Comparison of ENCODE assay signal across 37 cellular contexts in genomic region chr13:21691500-21691899, GRCh38. TPM values are rescaled to one million over a fixed set of nuclear protein-coding genes. Genes with fewer than 3 reads are reported as not detected.
"Had no signal": no experiment of that assay in that cellular context is flagged by ENCODE, and none has a peak within 500 bp of the region (broad histone marks: within the 10 kb centered on the region; RNA-seq: fewer than 3 reads in every experiment).

No MANE protein-coding gene starts in this region.

- H3K4me2 ChIP-seq: KMS-11 had no signal

- DNase-seq: Kasumi-1, MG63, MM.1S, MV-4-11, NCI-H1048, NCI-H1092, NCI-H1092 treated with DMSO at 0.1 percent for 48 hours, NCI-H1105, NCI-H1105 treated with DMSO at 0.1 percent for 48 hours, NCI-H1417, NCI-H1417 treated with DMSO at 0.1 percent for 48 hours, NCI-H1436, NCI-H1436 treated with DMSO at 0.1 percent for 48 hours, NCI-H146, NCI-H1694, NCI-H1694 treated with DMSO at 0.1 percent for 48 hours, NCI-H187, NCI-H187 treated with DMSO at 0.1 percent for 48 hours, NCI-H1930, NCI-H2029, NCI-H2029 treated with DMSO at 0.1 percent for 48 hours, NCI-H2081, NCI-H2081 treated with DMSO at 0.1 percent for 48 hours, NCI-H2107, NCI-H2171, NCI-H2171 treated with DMSO at 0.1 percent for 48 hours, NCI-H2227 treated with DMSO at 0.1 percent for 48 hours, NCI-H226, NCI-H345, NCI-H446, NCI-H446 treated with DMSO at 0.1 percent for 48 hours, NCI-H510A, NCI-H510A treated with DMSO at 0.1 percent for 48 hours had no signal

- H3K9ac ChIP-seq: KMS-11 had no signal

- H3K27ac ChIP-seq: KMS-11 had no signal

- H3K27me3 ChIP-seq: MG63 had no signal

- H3K4me3 ChIP-seq: MG63 had no signal

- H3K9me3 ChIP-seq: MG63 had no signal

RNA-seq across cellular contexts. Expression of gene FGF9, which starts 20.6 kb away (rescaled TPM):
- total RNA-seq: LHCN-M2, M059J, NCI-H460 had no signal
